ENCODE assay signal across 11 cellular contexts in genomic region chr9:113957778-113958430, GRCh38.
DNase-seq lines count a peak whose midpoint lies in the region; ATAC-seq, FAIRE-seq and TF ChIP-seq lines count a peak whose summit lies in the region.
"Had no signal": no experiment of that assay in that cellular context is flagged by ENCODE, and none has a peak within 500 bp of the region (broad histone marks: within the 10 kb centered on the region; RNA-seq: fewer than 3 reads in every experiment).

No MANE protein-coding gene starts in this region.

- TF ChIP-seq EP300 in HepG2 (IDR thresholded peaks at IDR 0.05; ENCODE audit: low read depth in 2 of 2, low read length in 2 of 2), result no peak
- TF ChIP-seq EP300 in HepG2 (CRISPR knock-in tag; IDR thresholded peaks at IDR 0.05; ENCODE audit: borderline replicate concordance), result no peak

- ATAC-seq in right lobe of liver (peak in 1 of 4 donors; percentile 54), HepG2 (no peak), left lung (peak; percentile 47), HG02763 (IDR thresholded peaks at IDR 0.05; ENCODE audit: unreplicated experiment) (no peak)

- WGBS in right lobe of liver (ENCODE audit: insufficient coverage, low coverage, low lambda C conversion rate, missing lambda C conversion rate), result 61% methylated on average over 4 of the region's 5 CpGs
- WGBS in HepG2 (ENCODE audit: low lambda C conversion rate), result 6% methylated on average over 4 of the region's 5 CpGs

- intact Hi-C loops in right lobe of liver (cut with DNase I) (no loop called here), HepG2 (cut with micrococcal nuclease; ENCODE audit: unreplicated experiment) (no loop called here), left lung (cut with DNase I) (no loop called here)

- no peaks in the 10 kb centered on the region for H4K20me1 ChIP-seq in HepG2 (ENCODE audit: insufficient read depth, low read length)

- TF ChIP-seq CTCF in right lobe of liver (IDR thresholded peaks at IDR 0.05) (no peak), HepG2 (CRISPR knock-in tag; IDR thresholded peaks at IDR 0.05) (no peak), cardiac fibroblast (IDR thresholded peaks at IDR 0.05; ENCODE audit: low read depth, low read length) (no peak), left lung (IDR thresholded peaks at IDR 0.05) (no peak)

- in situ Hi-C loops in HepG2 (cut with HindIII; ENCODE audit: extremely low pct_ligation_motif_present, low pct_unique_long_range_greater_than_20kb), result no loop called here

- H3K27ac ChIP-seq in right lobe of liver, result peak overlapping the region in 2 of 3 donors; percentile 13 to 30
- H3K27ac ChIP-seq in HepG2 (ENCODE audit: extremely low read length, insufficient read depth, low read length), result no peak overlapping the region
- H3K27ac ChIP-seq in left lung, result peak overlapping the region in 1 of 2 donors; percentile 26

- TF ChIP-seq POLR2A in right lobe of liver (IDR thresholded peaks at IDR 0.05), result no peak
- TF ChIP-seq POLR2A in HepG2 (IDR thresholded peaks at IDR 0.05; ENCODE audit: insufficient read depth in 1 of 2, low read depth in 2 of 2, low read length in 2 of 2), result no peak

- BruUV-seq in HepG2 (replicated peaks; lab: Mats Ljungman, UMichigan), result no TSS peak

- no peaks in the 10 kb centered on the region for H3K36me3 ChIP-seq in right lobe of liver
- no peaks in the 10 kb centered on the region for H3K36me3 ChIP-seq in HepG2 (replicated peaks in 1 of 2; ENCODE audit: control insufficient read depth in 1 of 2, insufficient read depth in 2 of 2, low read length in 2 of 2)
- no peaks in the 10 kb centered on the region for H3K36me3 ChIP-seq in left lung

- H3K79me2 ChIP-seq in HepG2 (ENCODE audit: insufficient read depth, low read length), result no peaks in the 10 kb centered on the region

- H3K4me1 ChIP-seq in right lobe of liver, result peaks cover 0 to 16% (median 8%) of the 10 kb centered on the region in 4 donors
- no peaks in the 10 kb centered on the region for H3K4me1 ChIP-seq in HepG2 (ENCODE audit: insufficient read depth, low read length)
- H3K4me1 ChIP-seq in left lung, result peaks cover 2 to 30% of the 10 kb centered on the region in 2 donors

- H3K9me3 ChIP-seq in right lobe of liver (no peaks in the 10 kb centered on the region), HepG2 (ENCODE audit: low read length) (no peaks in the 10 kb centered on the region), left lung (no peaks in the 10 kb centered on the region)
- H3K9me3 ChIP-seq: BE2C had no signal

- H3K27me3 ChIP-seq in right lobe of liver, result no peaks in the 10 kb centered on the region
- H3K27me3 ChIP-seq in HepG2 (ENCODE audit: control insufficient read depth in 1 of 2, insufficient read depth in 2 of 2, low read length in 2 of 2), result no peaks in the 10 kb centered on the region
- H3K27me3 ChIP-seq in left lung, result no peaks in the 10 kb centered on the region
- H3K27me3 ChIP-seq: BE2C had no signal

- POLR2A ChIA-PET in HepG2 (lab: Yijun Ruan, JAX), result no interaction called here

- H3K9ac ChIP-seq in HepG2 (ENCODE audit: insufficient read depth, low read depth, low read length), result no peak overlapping the region

- no peak for FAIRE-seq in HepG2 (lab: Jason Lieb, UNC)
- FAIRE-seq: islet of Langerhans had no signal

- no peak overlapping the region for H2AFZ ChIP-seq in HepG2 (ENCODE audit: low read length)

- DNase-seq in right lobe of liver (no peak), HepG2 (ENCODE audit: low spot score) (no peak), cardiac fibroblast (ENCODE audit: low read depth in 2 of 2) (peak; percentile 84 to 85), left lung (no peak), ecto neural progenitor cell (ENCODE audit: low spot score) (no peak), GM19240 (ENCODE audit: insufficient read length, low spot score) (no peak)
- DNase-seq in activated CD4-positive, alpha-beta T cell treated with anti-CD3 and anti-CD28 coated beads for 4 hours, result no peak
- DNase-seq: BE2C, NCI-H446 had no signal

- H3K4me3 ChIP-seq in right lobe of liver (no peak overlapping the region), HepG2 (replicated peaks in 1 of 3; ENCODE audit: insufficient read depth in 1 of 3, low read depth in 2 of 3, low read length in 3 of 3) (no peak overlapping the region), cardiac fibroblast (replicated peaks in 1 of 2; ENCODE audit: low read depth in 2 of 2, low read length in 2 of 2) (no peak overlapping the region), left lung (no peak overlapping the region)

- TF ChIP-seq RAD21 in HepG2 (CRISPR knock-in tag; IDR thresholded peaks at IDR 0.05), result no peak

- CTCF ChIA-PET in HepG2 (lab: Yijun Ruan, JAX; ENCODE audit: low intra/inter-chr PET ratio, low total read pairs), result no interaction called here

- H3K4me2 ChIP-seq in HepG2 (ENCODE audit: low read depth, low read length), result no peak overlapping the region

TF ChIP-seq in HepG2, 621 proteins besides CTCF, POLR2A, EP300 and RAD21 (continues in another document):
- TF ChIP-seq ZNF709 (CRISPR knock-in tag; IDR thresholded peaks at IDR 0.05), result no peak
- no peak for TF ChIP-seq ZNF142 (CRISPR knock-in tag; IDR thresholded peaks at IDR 0.05)
- no peak for TF ChIP-seq CERS6 (CRISPR knock-in tag; IDR thresholded peaks at IDR 0.05)
- TF ChIP-seq KDM3A (CRISPR knock-in tag; IDR thresholded peaks at IDR 0.05; ENCODE audit: low read depth), result no peak
- no peak for TF ChIP-seq ZC3H4 (CRISPR knock-in tag; IDR thresholded peaks at IDR 0.05; ENCODE audit: borderline replicate concordance)
- no peak for TF ChIP-seq ZFP1 (CRISPR knock-in tag; IDR thresholded peaks at IDR 0.05)
- TF ChIP-seq STAG1 (CRISPR knock-in tag; IDR thresholded peaks at IDR 0.05), result no peak
- TF ChIP-seq ZMAT5 (CRISPR knock-in tag; IDR thresholded peaks at IDR 0.05; ENCODE audit: borderline replicate concordance, low read depth), result no peak
- no peak for TF ChIP-seq SAP130 (CRISPR knock-in tag; IDR thresholded peaks at IDR 0.05; ENCODE audit: low read depth)

Comparison
In these comparisons a context has a peak if more than half of its experiments do, and no peak if none do; other contexts are left out.
1. DNase-seq: peak in cardiac fibroblast (2 of 2); none in right lobe of liver (0 of 3), HepG2 (single experiment), left lung (0 of 2), activated CD4-positive, alpha-beta T cell treated with anti-CD3 and anti-CD28 coated beads for 4 hours (0 of 2), ecto neural progenitor cell (single experiment) and GM19240 (single experiment).